In genomic region chr12:22518067-22518719, GRCh38 we compare ENCODE assay signal across 12 cellular contexts. TPM values are rescaled to one million over a fixed set of nuclear protein-coding genes. Genes with fewer than 3 reads are reported as not detected.
A peak's percentile ranks its signal among the peaks of the same experiment; 100 is the strongest.
DNase-seq lines count a peak whose midpoint lies in the region; ATAC-seq and TF ChIP-seq lines count a peak whose summit lies in the region.
"Had no signal": no experiment of that assay in that cellular context is flagged by ENCODE, and none has a peak within 500 bp of the region (broad histone marks: within the 10 kb centered on the region; RNA-seq: fewer than 3 reads in every experiment).

No MANE protein-coding gene starts in this region.

- no peaks in the 10 kb centered on the region for H3K27me3 Mint-ChIP-seq in activated CD4-positive, alpha-beta T cell treated with anti-CD3 and anti-CD28 coated beads for 36 hours
- H3K27me3 Mint-ChIP-seq: activated CD4-positive, alpha-beta T cell treated with anti-CD3 and anti-CD28 coated beads, Interleukin-2, amount 10 ng/mL, durations not matched to agents 7 days and 5 days had no signal

- H3K4me3 Mint-ChIP-seq in activated CD4-positive, alpha-beta T cell treated with anti-CD3 and anti-CD28 coated beads for 36 hours: no peak overlapping the region
- H3K4me3 Mint-ChIP-seq: activated CD4-positive, alpha-beta T cell treated with anti-CD3 and anti-CD28 coated beads, Interleukin-2, amount 10 ng/mL, durations not matched to agents 7 days and 5 days had no signal

- no peak overlapping the region for H3K27ac ChIP-seq in stomach
- H3K27ac ChIP-seq: SK-N-MC, tibial nerve had no signal

- peaks cover 0 to 35% (median 9%) of the 10 kb centered on the region in 4 donors for H3K4me1 ChIP-seq in stomach

- H3K27me3 ChIP-seq in stomach: no peaks in the 10 kb centered on the region
- H3K27me3 ChIP-seq: tibial nerve had no signal

- H3K36me3 Mint-ChIP-seq in activated CD4-positive, alpha-beta T cell treated with anti-CD3 and anti-CD28 coated beads for 36 hours (ENCODE audit: low read depth): peaks cover 22% of the 10 kb centered on the region

- peak; percentile 55 for DNase-seq in left cardiac atrium
- no peak for DNase-seq in Right ventricle myocardium inferior (ENCODE audit: missing footprints)
- peak; percentile 81 for DNase-seq in NCI-H774 (lab: John Stamatoyannopoulos, UW)
- peak; percentile 84 for DNase-seq in stomach
- no peak for DNase-seq in HuH-7 (ENCODE audit: low spot score)
- no peak for DNase-seq in activated CD4-positive, CD25-positive, alpha-beta regulatory T cell treated with anti-CD3 and anti-CD28 coated beads, Interleukin-2, amount 50 U/mL, for 72 hours
- DNase-seq in activated CD4-positive, alpha-beta T cell treated with anti-CD3 and anti-CD28 coated beads for 36 hours: no peak
- DNase-seq: activated CD4-positive, alpha-beta T cell treated with anti-CD3 and anti-CD28 coated beads, Interleukin-2, amount 10 ng/mL, durations not matched to agents 7 days and 5 days; activated naive CD4-positive, alpha-beta T cell treated with anti-CD3 and anti-CD28 coated beads, Interleukin-2, amount 50 U/mL, for 16 hours had no signal

- H3K4me3 ChIP-seq in stomach: no peak overlapping the region
- H3K4me3 ChIP-seq: SK-N-MC, tibial nerve had no signal

- POLR2A ChIA-PET in activated CD4-positive, alpha-beta T cell treated with anti-CD3 and anti-CD28 coated beads for 36 hours (lab: Charles Lee): no interaction called here

- H3K9me3 ChIP-seq in stomach: no peaks in the 10 kb centered on the region
- H3K9me3 ChIP-seq: tibial nerve had no signal

- WGBS in stomach, 5 donors: 5 to 22% (median 11%) methylated on average over 1 of the region's 1 CpG

- H3K4me1 Mint-ChIP-seq in activated CD4-positive, alpha-beta T cell treated with anti-CD3 and anti-CD28 coated beads for 36 hours: no peaks in the 10 kb centered on the region
- H3K4me1 Mint-ChIP-seq: activated CD4-positive, alpha-beta T cell treated with anti-CD3 and anti-CD28 coated beads, Interleukin-2, amount 10 ng/mL, durations not matched to agents 7 days and 5 days had no signal

- TF ChIP-seq POLR2A in stomach (IDR thresholded peaks at IDR 0.05): no peak

- TF ChIP-seq CTCF in stomach (IDR thresholded peaks at IDR 0.05): no peak

- no peak for TF ChIP-seq EP300 in stomach (IDR thresholded peaks at IDR 0.05)

- intact Hi-C loops in left cardiac atrium (cut with DNase I) (no loop called here), Right ventricle myocardium inferior (cut with DNase I) (no loop called here), stomach (cut with DNase I; ENCODE audit: low total_unique reads) (no loop called here)
- intact Hi-C loops in activated CD4-positive, alpha-beta T cell treated with anti-CD3 and anti-CD28 coated beads for 36 hours (cut with DNase I, micrococcal nuclease): no loop called here

- no peak overlapping the region for H3K27ac Mint-ChIP-seq in activated CD4-positive, alpha-beta T cell treated with anti-CD3 and anti-CD28 coated beads for 36 hours
- H3K27ac Mint-ChIP-seq: activated CD4-positive, alpha-beta T cell treated with anti-CD3 and anti-CD28 coated beads, Interleukin-2, amount 10 ng/mL, durations not matched to agents 7 days and 5 days had no signal

- H3K9me3 Mint-ChIP-seq in activated CD4-positive, alpha-beta T cell treated with anti-CD3 and anti-CD28 coated beads for 36 hours (ENCODE audit: low read depth): no peaks in the 10 kb centered on the region
- H3K9me3 Mint-ChIP-seq: activated CD4-positive, alpha-beta T cell treated with anti-CD3 and anti-CD28 coated beads, Interleukin-2, amount 10 ng/mL, durations not matched to agents 7 days and 5 days had no signal

- CTCF ChIA-PET in activated CD4-positive, alpha-beta T cell treated with anti-CD3 and anti-CD28 coated beads for 36 hours (lab: Charles Lee): interaction anchor here (1.2 kb wide), 2 partner anchors 10 to 11 kb away, joined by 3 to 6 read pairs; no protein-coding TSS in a partner anchor

- ATAC-seq in left cardiac atrium (peak; percentile 30 to 52), Right ventricle myocardium inferior (no peak), esophagus mucosa (peak; percentile 25)
- ATAC-seq in activated CD4-positive, alpha-beta T cell treated with anti-CD3 and anti-CD28 coated beads for 36 hours: no peak

- peaks cover 0 to 41% (median 33%) of the 10 kb centered on the region in 4 donors for H3K36me3 ChIP-seq in stomach

RNA-seq across cellular contexts. Expression of gene C2CD5, which starts 26.1 kb away (rescaled TPM):
- total RNA-seq in left cardiac atrium (10 to 100 TPM; 18.4 to 22.8 TPM), Right ventricle myocardium inferior (22.0 TPM), esophagus mucosa (19.1 TPM), stomach (10 to 100 TPM; 17.4 to 79.1 (median 51.6) TPM)
- polyA plus RNA-seq in stomach: 10 to 100 TPM; 12.2 to 31.6 (median 13.4) TPM
- total RNA-seq in activated CD4-positive, alpha-beta T cell treated with anti-CD3 and anti-CD28 coated beads for 36 hours: 10 to 100 TPM; 29.5 to 31.6 TPM

Comparison
In these comparisons a context has a peak if more than half of its experiments do, and no peak if none do; other contexts are left out.
1. ATAC-seq: peak in left cardiac atrium (2 of 2) and esophagus mucosa (single experiment); none in Right ventricle myocardium inferior (single experiment) and activated CD4-positive, alpha-beta T cell treated with anti-CD3 and anti-CD28 coated beads for 36 hours (single experiment).
2. DNase-seq: peak in left cardiac atrium (single experiment), NCI-H774 (single experiment) and stomach (single experiment); none in Right ventricle myocardium inferior (single experiment), HuH-7 (single experiment), activated CD4-positive, CD25-positive, alpha-beta regulatory T cell treated with anti-CD3 and anti-CD28 coated beads, Interleukin-2, amount 50 U/mL, for 72 hours (single experiment) and activated CD4-positive, alpha-beta T cell treated with anti-CD3 and anti-CD28 coated beads for 36 hours (single experiment).